1 cellular context compared by ENCODE assay signal in the genomic region with DNA sequence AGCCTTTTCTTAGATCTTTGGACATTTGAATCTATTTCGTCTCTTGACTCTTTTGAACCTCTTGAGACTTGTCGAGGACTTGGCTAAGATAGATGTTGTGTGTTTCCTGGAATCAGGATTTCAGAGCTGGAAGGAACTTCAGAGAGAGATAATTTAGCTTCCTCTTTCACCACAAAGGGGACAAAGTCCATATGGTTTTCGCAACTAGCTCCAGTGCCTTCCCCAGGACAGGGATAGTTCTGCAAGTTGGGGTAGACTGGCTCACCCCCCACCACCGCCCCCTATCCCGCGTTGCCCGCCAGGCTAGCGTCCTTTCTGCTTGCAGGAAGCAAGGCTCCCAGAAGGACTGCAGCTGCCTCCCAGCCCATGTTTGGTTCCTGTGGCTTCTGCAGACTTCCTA.
TF ChIP-seq lines count a peak whose summit lies in the region.

No MANE protein-coding gene starts in this region.

TF ChIP-seq in HepG2, 621 proteins besides CTCF, POLR2A, EP300 and RAD21 (continued from another document and continues in another):
- no peak for TF ChIP-seq ZNF781 (CRISPR knock-in tag; IDR thresholded peaks at IDR 0.05; ENCODE audit: borderline replicate concordance, not compliant biosample characterization)
- TF ChIP-seq HNRNPLL (IDR thresholded peaks at IDR 0.05; ENCODE audit: low read depth, low read length, poor library complexity, severe bottlenecking): no peak
- no peak for TF ChIP-seq ZNF563 (CRISPR knock-in tag; IDR thresholded peaks at IDR 0.05)
- TF ChIP-seq ZNF549 (CRISPR knock-in tag; IDR thresholded peaks at IDR 0.05): no peak
- peak; percentile 26; the same call in 1 of the 2 replicates for TF ChIP-seq ZBTB33 (CRISPR knock-in tag; IDR thresholded peaks at IDR 0.05)
- no peak for TF ChIP-seq EZH2 (conservative IDR thresholded peaks at IDR 0.05; ENCODE audit: low read depth, low read length)
- TF ChIP-seq TARDBP (CRISPR knock-in tag; IDR thresholded peaks at IDR 0.05): no peak
- no peak for TF ChIP-seq CREB1 (IDR thresholded peaks at IDR 0.05)
- no peak for TF ChIP-seq CREB1 (CRISPR knock-in tag; IDR thresholded peaks at IDR 0.05)
- peak; percentile 71; the same call in 1 of the 2 replicates for TF ChIP-seq NFKBIZ (CRISPR knock-in tag; IDR thresholded peaks at IDR 0.05)
- TF ChIP-seq MXD4 (CRISPR knock-in tag; IDR thresholded peaks at IDR 0.05): no peak
- TF ChIP-seq KDM5A (IDR thresholded peaks at IDR 0.05; ENCODE audit: borderline replicate concordance, low read length): no peak
- TF ChIP-seq EED (CRISPR knock-in tag; IDR thresholded peaks at IDR 0.05): no peak
- TF ChIP-seq FOXO4 (CRISPR knock-in tag; conservative IDR thresholded peaks at IDR 0.05): no peak
- peak; percentile 91 for TF ChIP-seq HNF4G (IDR thresholded peaks at IDR 0.05; ENCODE audit: borderline replicate concordance, low read depth, low read length)
- TF ChIP-seq HNF4G (CRISPR knock-in tag; IDR thresholded peaks at IDR 0.05; ENCODE audit: borderline replicate concordance, low read depth): peak; percentile 95
- TF ChIP-seq ZNF850 (CRISPR knock-in tag; conservative IDR thresholded peaks at IDR 0.05): no peak
- TF ChIP-seq BCL3 (CRISPR knock-in tag; IDR thresholded peaks at IDR 0.05): no peak
- no peak for TF ChIP-seq ARNTL (CRISPR knock-in tag; IDR thresholded peaks at IDR 0.05)
- no peak for TF ChIP-seq ZNF7 (CRISPR knock-in tag; IDR thresholded peaks at IDR 0.05)
- TF ChIP-seq MNT (IDR thresholded peaks at IDR 0.05): no peak
- peak; percentile 47 for TF ChIP-seq SMC3 (IDR thresholded peaks at IDR 0.05; ENCODE audit: low read length)
- TF ChIP-seq HMGA1 (CRISPR knock-in tag; conservative IDR thresholded peaks at IDR 0.05): no peak
- TF ChIP-seq SUZ12 (IDR thresholded peaks at IDR 0.05; ENCODE audit: low read depth, low read length): no peak
- TF ChIP-seq MAF1 (CRISPR knock-in tag; IDR thresholded peaks at IDR 0.05; ENCODE audit: borderline replicate concordance): no peak
- no peak for TF ChIP-seq RBM22 (optimal IDR thresholded peaks at IDR 0.05; ENCODE audit: low read length)
- TF ChIP-seq AKAP8 (CRISPR knock-in tag; IDR thresholded peaks at IDR 0.05): no peak
- no peak for TF ChIP-seq HNRNPUL1 (IDR thresholded peaks at IDR 0.05; ENCODE audit: low read depth, low read length)
- TF ChIP-seq, protein P1, sequence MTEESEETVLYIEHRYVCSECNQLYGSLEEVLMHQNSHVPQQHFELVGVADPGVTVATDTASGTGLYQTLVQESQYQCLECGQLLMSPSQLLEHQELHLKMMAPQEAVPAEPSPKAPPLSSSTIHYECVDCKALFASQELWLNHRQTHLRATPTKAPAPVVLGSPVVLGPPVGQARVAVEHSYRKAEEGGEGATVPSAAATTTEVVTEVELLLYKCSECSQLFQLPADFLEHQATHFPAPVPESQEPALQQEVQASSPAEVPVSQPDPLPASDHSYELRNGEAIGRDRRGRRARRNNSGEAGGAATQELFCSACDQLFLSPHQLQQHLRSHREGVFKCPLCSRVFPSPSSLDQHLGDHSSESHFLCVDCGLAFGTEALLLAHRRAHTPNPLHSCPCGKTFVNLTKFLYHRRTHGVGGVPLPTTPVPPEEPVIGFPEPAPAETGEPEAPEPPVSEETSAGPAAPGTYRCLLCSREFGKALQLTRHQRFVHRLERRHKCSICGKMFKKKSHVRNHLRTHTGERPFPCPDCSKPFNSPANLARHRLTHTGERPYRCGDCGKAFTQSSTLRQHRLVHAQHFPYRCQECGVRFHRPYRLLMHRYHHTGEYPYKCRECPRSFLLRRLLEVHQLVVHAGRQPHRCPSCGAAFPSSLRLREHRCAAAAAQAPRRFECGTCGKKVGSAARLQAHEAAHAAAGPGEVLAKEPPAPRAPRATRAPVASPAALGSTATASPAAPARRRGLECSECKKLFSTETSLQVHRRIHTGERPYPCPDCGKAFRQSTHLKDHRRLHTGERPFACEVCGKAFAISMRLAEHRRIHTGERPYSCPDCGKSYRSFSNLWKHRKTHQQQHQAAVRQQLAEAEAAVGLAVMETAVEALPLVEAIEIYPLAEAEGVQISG (CRISPR knock-in tag; IDR thresholded peaks at IDR 0.05): peak; percentile 47; the same call in 1 of the 2 replicates
- no peak for TF ChIP-seq ZNF160 (CRISPR knock-in tag; IDR thresholded peaks at IDR 0.05)
- TF ChIP-seq ZNF446 (CRISPR knock-in tag; IDR thresholded peaks at IDR 0.05): no peak
- no peak for TF ChIP-seq NR1H2 (CRISPR knock-in tag; IDR thresholded peaks at IDR 0.05; ENCODE audit: borderline replicate concordance, low read depth)
- TF ChIP-seq AGO2 (optimal IDR thresholded peaks at IDR 0.05; ENCODE audit: low read depth, low read length): no peak
- TF ChIP-seq, protein P2, sequence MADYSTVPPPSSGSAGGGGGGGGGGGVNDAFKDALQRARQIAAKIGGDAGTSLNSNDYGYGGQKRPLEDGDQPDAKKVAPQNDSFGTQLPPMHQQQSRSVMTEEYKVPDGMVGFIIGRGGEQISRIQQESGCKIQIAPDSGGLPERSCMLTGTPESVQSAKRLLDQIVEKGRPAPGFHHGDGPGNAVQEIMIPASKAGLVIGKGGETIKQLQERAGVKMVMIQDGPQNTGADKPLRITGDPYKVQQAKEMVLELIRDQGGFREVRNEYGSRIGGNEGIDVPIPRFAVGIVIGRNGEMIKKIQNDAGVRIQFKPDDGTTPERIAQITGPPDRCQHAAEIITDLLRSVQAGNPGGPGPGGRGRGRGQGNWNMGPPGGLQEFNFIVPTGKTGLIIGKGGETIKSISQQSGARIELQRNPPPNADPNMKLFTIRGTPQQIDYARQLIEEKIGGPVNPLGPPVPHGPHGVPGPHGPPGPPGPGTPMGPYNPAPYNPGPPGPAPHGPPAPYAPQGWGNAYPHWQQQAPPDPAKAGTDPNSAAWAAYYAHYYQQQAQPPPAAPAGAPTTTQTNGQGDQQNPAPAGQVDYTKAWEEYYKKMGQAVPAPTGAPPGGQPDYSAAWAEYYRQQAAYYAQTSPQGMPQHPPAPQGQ (CRISPR knock-in tag; IDR thresholded peaks at IDR 0.05; ENCODE audit: borderline replicate concordance): no peak
- TF ChIP-seq RARA (CRISPR knock-in tag; IDR thresholded peaks at IDR 0.05): peak; percentile 72
- no peak for TF ChIP-seq POLR2G (IDR thresholded peaks at IDR 0.05; ENCODE audit: low read depth, low read length)
- TF ChIP-seq ZNF20 (CRISPR knock-in tag; IDR thresholded peaks at IDR 0.05): no peak
- peak; percentile 93 for TF ChIP-seq ZNF331 (CRISPR knock-in tag; IDR thresholded peaks at IDR 0.05)
- TF ChIP-seq, protein P3, sequence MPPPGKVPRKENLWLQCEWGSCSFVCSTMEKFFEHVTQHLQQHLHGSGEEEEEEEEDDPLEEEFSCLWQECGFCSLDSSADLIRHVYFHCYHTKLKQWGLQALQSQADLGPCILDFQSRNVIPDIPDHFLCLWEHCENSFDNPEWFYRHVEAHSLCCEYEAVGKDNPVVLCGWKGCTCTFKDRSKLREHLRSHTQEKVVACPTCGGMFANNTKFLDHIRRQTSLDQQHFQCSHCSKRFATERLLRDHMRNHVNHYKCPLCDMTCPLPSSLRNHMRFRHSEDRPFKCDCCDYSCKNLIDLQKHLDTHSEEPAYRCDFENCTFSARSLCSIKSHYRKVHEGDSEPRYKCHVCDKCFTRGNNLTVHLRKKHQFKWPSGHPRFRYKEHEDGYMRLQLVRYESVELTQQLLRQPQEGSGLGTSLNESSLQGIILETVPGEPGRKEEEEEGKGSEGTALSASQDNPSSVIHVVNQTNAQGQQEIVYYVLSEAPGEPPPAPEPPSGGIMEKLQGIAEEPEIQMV (CRISPR knock-in tag; IDR thresholded peaks at IDR 0.05; ENCODE audit: low read depth): no peak
- TF ChIP-seq, protein P4, sequence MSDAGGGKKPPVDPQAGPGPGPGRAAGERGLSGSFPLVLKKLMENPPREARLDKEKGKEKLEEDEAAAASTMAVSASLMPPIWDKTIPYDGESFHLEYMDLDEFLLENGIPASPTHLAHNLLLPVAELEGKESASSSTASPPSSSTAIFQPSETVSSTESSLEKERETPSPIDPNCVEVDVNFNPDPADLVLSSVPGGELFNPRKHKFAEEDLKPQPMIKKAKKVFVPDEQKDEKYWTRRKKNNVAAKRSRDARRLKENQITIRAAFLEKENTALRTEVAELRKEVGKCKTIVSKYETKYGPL (CRISPR knock-in tag; IDR thresholded peaks at IDR 0.05): no peak
- TF ChIP-seq SRY (CRISPR knock-in tag; IDR thresholded peaks at IDR 0.05): no peak
- no peak for TF ChIP-seq ZNF530 (CRISPR knock-in tag; IDR thresholded peaks at IDR 0.05; ENCODE audit: low read depth)
- TF ChIP-seq, protein P5, sequence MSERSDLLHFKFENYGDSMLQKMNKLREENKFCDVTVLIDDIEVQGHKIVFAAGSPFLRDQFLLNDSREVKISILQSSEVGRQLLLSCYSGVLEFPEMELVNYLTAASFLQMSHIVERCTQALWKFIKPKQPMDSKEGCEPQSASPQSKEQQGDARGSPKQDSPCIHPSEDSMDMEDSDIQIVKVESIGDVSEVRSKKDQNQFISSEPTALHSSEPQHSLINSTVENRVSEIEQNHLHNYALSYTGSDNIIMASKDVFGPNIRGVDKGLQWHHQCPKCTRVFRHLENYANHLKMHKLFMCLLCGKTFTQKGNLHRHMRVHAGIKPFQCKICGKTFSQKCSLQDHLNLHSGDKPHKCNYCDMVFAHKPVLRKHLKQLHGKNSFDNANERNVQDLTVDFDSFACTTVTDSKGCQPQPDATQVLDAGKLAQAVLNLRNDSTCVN (CRISPR knock-in tag; IDR thresholded peaks at IDR 0.05; ENCODE audit: borderline replicate concordance): peak; percentile 91; the same call in 1 of the 2 replicates
- TF ChIP-seq HDAC1 (CRISPR knock-in tag; IDR thresholded peaks at IDR 0.05): 0 out of 2 replicates have a peak, but pooled peaks have one; percentile 35
- peak; percentile 85 for TF ChIP-seq THRA (CRISPR knock-in tag; IDR thresholded peaks at IDR 0.05; ENCODE audit: borderline replicate concordance)
- TF ChIP-seq PHF21A (CRISPR knock-in tag; IDR thresholded peaks at IDR 0.05): peak; percentile 75
- TF ChIP-seq JDP2 (CRISPR knock-in tag; IDR thresholded peaks at IDR 0.05; ENCODE audit: borderline replicate concordance): no peak
- 0 out of 2 replicates have a peak, but pooled peaks have one; percentile 34 for TF ChIP-seq PITX1 (CRISPR knock-in tag; IDR thresholded peaks at IDR 0.05)
- no peak for TF ChIP-seq DNMT1 (CRISPR knock-in tag; IDR thresholded peaks at IDR 0.05)
- no peak for TF ChIP-seq ZNF251 (CRISPR knock-in tag; IDR thresholded peaks at IDR 0.05)
- TF ChIP-seq ZNF839 (CRISPR knock-in tag; IDR thresholded peaks at IDR 0.05; ENCODE audit: borderline replicate concordance): no peak
- no peak for TF ChIP-seq CHCHD3 (CRISPR knock-in tag; IDR thresholded peaks at IDR 0.05)
- TF ChIP-seq TEAD2 (CRISPR knock-in tag; IDR thresholded peaks at IDR 0.05): no peak
- TF ChIP-seq ONECUT2 (CRISPR knock-in tag; IDR thresholded peaks at IDR 0.05): no peak
- no peak for TF ChIP-seq SNAPC2 (CRISPR knock-in tag; IDR thresholded peaks at IDR 0.05)
- TF ChIP-seq ZC3H4 (CRISPR knock-in tag; IDR thresholded peaks at IDR 0.05; ENCODE audit: borderline replicate concordance): no peak
